1 cellular context compared by ENCODE assay signal in genomic region chr16:27847030-27847550, GRCh38.
TF ChIP-seq lines count a peak whose summit lies in the region.

No MANE protein-coding gene starts in this region.

TF ChIP-seq in WTC11, 78 proteins besides CTCF, POLR2A, EP300 and RAD21 (continued from another document):
- TF ChIP-seq ZNF532 (CRISPR knock-in tag; IDR thresholded peaks at IDR 0.05; ENCODE audit: borderline replicate concordance) (no peak), ZNF423 (CRISPR knock-in tag; IDR thresholded peaks at IDR 0.05) (no peak)
